ENCODE assay signal across 7 cellular contexts in the genomic region with DNA sequence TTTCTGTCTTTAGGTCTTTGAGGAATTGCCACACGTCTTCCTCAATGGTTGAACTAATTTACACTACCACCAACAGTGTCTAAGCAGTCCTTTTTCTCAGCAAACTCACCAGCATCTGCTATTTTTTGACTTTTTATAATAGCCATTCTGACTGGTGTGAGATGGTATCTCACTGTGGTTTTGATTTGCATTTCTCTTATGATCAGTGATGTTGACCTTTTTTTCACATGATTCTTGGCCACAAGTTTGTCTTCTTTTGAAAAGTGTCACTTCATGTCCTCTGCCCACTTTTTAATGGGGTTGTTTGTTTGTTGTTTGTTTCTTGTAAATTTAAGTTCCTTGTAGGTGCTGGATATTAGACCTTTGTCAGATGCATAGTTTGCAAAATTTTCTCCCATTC. TPM values are rescaled to one million over a fixed set of nuclear protein-coding genes. Genes with fewer than 3 reads are reported as not detected.
DNase-seq lines count a peak whose midpoint lies in the region; ATAC-seq and TF ChIP-seq lines count a peak whose summit lies in the region.
"Not testable (repeated sequence)": the region's sequence is repeated elsewhere in the genome, so short reads cannot be mapped to it uniquely, and the experiment has no call there.

No MANE protein-coding gene starts in this region.

- peaks cover 28% of the 10 kb centered on the region for H3K9me3 Mint-ChIP-seq in chondrocyte (ENCODE audit: low read depth)

- H3K4me1 Mint-ChIP-seq in chondrocyte (ENCODE audit: low read depth): peaks cover 53% of the 10 kb centered on the region

- H3K36me3 Mint-ChIP-seq in chondrocyte (ENCODE audit: low read depth): not testable (repeated sequence)

- TF ChIP-seq CTCF in GM12865 (IDR thresholded peaks at IDR 0.05; ENCODE audit: insufficient read depth, low read depth, low read length, missing control alignments); chondrocyte (IDR thresholded peaks at IDR 0.05): not testable (repeated sequence)

- H3K4me3 ChIP-seq in GM12865 (ENCODE audit: low read depth, low read length): not testable (repeated sequence)

- peak; percentile 18 for DNase-seq in GM12865 (ENCODE audit: low read depth)
- DNase-seq in chondrocyte (ENCODE audit: low spot score): not testable (repeated sequence)

- H3K27me3 Mint-ChIP-seq in chondrocyte (ENCODE audit: low read depth): not testable (repeated sequence)

- not testable (repeated sequence) for H3K4me3 Mint-ChIP-seq in chondrocyte (ENCODE audit: unreplicated experiment)

- peak overlapping the region; percentile 58 for H3K27ac Mint-ChIP-seq in chondrocyte (ENCODE audit: unreplicated experiment)

- ATAC-seq in GM18511 (IDR thresholded peaks at IDR 0.05; ENCODE audit: unreplicated experiment): peak; percentile 71
- ATAC-seq in GM18870 (IDR thresholded peaks at IDR 0.05; ENCODE audit: unreplicated experiment): peak; percentile 47
- ATAC-seq in GM21423 (IDR thresholded peaks at IDR 0.05; ENCODE audit: unreplicated experiment): peak; percentile 53
- ATAC-seq in HG03354 (IDR thresholded peaks at IDR 0.05; ENCODE audit: poor library complexity, severe bottlenecking, unreplicated experiment): peak; percentile 71
- peak; percentile 44 for ATAC-seq in HG03565 (IDR thresholded peaks at IDR 0.05; ENCODE audit: unreplicated experiment)

RNA-seq across cellular contexts. Expression of gene GRAMD2B, which starts 26.5 kb away (rescaled TPM):
- total RNA-seq in chondrocyte: 56.5 to 72.4 TPM (median 61.5 TPM) in 3 replicates
